1 cellular context compared by ENCODE assay signal in genomic region chr10:72709041-72709440, GRCh38.
TF ChIP-seq lines count a peak whose summit lies in the region.

No MANE protein-coding gene starts in this region.

TF ChIP-seq in HEK293, 187 proteins besides CTCF, POLR2A, EP300 and RAD21 (continued from another document):
- TF ChIP-seq REST (tag by site-specific recombination; IDR thresholded peaks at IDR 0.05) (no peak), ZNF248 (tag by site-specific recombination; IDR thresholded peaks at IDR 0.05) (no peak), KLF16 (tag by site-specific recombination; IDR thresholded peaks at IDR 0.05) (no peak), ZNF626 (tag by site-specific recombination; IDR thresholded peaks at IDR 0.05) (no peak), ZNF157 (tag by site-specific recombination; IDR thresholded peaks at IDR 0.05) (no peak), ZSCAN16 (tag by site-specific recombination; IDR thresholded peaks at IDR 0.05) (no peak), ZNF324 (tag by site-specific recombination; IDR thresholded peaks at IDR 0.05) (no peak), ZNF155 (tag by site-specific recombination; IDR thresholded peaks at IDR 0.05) (no peak), ZFP37 (tag by site-specific recombination; IDR thresholded peaks at IDR 0.05) (no peak), BCL11B (tag by site-specific recombination; IDR thresholded peaks at IDR 0.05; ENCODE audit: low read depth) (no peak), ZNF544 (tag by site-specific recombination; IDR thresholded peaks at IDR 0.05) (no peak), KLF8 (tag by site-specific recombination; IDR thresholded peaks at IDR 0.05) (no peak), ZNF350 (tag by site-specific recombination; IDR thresholded peaks at IDR 0.05) (no peak), ZNF600 (tag by site-specific recombination; IDR thresholded peaks at IDR 0.05) (no peak), ZNF121 (tag by site-specific recombination; IDR thresholded peaks at IDR 0.05) (no peak), ZNF26 (tag by site-specific recombination; IDR thresholded peaks at IDR 0.05) (no peak)
- TF ChIP-seq, protein P1, sequence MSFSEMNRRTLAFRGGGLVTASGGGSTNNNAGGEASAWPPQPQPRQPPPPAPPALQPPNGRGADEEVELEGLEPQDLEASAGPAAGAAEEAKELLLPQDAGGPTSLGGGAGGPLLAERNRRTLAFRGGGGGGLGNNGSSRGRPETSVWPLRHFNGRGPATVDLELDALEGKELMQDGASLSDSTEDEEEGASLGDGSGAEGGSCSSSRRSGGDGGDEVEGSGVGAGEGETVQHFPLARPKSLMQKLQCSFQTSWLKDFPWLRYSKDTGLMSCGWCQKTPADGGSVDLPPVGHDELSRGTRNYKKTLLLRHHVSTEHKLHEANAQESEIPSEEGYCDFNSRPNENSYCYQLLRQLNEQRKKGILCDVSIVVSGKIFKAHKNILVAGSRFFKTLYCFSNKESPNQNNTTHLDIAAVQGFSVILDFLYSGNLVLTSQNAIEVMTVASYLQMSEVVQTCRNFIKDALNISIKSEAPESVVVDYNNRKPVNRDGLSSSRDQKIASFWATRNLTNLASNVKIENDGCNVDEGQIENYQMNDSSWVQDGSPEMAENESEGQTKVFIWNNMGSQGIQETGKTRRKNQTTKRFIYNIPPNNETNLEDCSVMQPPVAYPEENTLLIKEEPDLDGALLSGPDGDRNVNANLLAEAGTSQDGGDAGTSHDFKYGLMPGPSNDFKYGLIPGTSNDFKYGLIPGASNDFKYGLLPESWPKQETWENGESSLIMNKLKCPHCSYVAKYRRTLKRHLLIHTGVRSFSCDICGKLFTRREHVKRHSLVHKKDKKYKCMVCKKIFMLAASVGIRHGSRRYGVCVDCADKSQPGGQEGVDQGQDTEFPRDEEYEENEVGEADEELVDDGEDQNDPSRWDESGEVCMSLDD (tag by site-specific recombination; IDR thresholded peaks at IDR 0.05), result no peak
- TF ChIP-seq, protein P2, sequence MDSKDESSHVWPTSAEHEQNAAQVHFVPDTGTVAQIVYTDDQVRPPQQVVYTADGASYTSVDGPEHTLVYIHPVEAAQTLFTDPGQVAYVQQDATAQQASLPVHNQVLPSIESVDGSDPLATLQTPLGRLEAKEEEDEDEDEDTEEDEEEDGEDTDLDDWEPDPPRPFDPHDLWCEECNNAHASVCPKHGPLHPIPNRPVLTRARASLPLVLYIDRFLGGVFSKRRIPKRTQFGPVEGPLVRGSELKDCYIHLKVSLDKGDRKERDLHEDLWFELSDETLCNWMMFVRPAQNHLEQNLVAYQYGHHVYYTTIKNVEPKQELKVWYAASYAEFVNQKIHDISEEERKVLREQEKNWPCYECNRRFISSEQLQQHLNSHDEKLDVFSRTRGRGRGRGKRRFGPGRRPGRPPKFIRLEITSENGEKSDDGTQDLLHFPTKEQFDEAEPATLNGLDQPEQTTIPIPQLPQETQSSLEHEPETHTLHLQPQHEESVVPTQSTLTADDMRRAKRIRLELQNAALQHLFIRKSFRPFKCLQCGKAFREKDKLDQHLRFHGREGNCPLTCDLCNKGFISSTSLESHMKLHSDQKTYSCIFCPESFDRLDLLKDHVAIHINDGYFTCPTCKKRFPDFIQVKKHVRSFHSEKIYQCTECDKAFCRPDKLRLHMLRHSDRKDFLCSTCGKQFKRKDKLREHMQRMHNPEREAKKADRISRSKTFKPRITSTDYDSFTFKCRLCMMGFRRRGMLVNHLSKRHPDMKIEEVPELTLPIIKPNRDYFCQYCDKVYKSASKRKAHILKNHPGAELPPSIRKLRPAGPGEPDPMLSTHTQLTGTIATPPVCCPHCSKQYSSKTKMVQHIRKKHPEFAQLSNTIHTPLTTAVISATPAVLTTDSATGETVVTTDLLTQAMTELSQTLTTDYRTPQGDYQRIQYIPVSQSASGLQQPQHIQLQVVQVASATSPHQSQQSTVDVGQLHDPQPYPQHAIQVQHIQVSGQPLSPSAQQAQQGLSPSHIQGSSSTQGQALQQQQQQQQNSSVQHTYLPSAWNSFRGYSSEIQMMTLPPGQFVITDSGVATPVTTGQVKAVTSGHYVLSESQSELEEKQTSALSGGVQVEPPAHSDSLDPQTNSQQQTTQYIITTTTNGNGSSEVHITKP (tag by site-specific recombination; IDR thresholded peaks at IDR 0.05), result peak; percentile 80
